ENCODE assay signal across 31 cellular contexts in the genomic region with DNA sequence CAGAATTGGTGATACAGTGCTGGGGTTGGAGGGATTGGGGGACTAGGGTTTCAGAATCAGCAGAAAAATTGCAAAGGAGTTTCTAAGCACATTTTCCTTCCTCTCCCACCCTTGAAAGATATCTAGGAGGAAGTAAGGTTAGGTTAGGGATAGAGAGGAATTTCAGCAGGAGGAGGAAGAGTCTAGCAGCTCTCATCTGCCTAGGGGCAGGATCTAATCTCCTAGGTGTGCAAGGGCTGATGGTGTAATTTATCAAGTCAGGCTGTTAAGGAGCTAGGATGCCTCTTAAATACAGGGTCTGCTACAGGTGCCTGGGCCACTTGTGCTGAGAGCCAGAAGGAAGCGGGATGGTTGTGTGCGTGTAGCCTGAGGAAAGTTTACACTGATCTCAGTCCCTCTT. TPM values are rescaled to one million over a fixed set of nuclear protein-coding genes. Genes with fewer than 3 reads are reported as not detected.
DNase-seq lines count a peak whose midpoint lies in the region; ATAC-seq and TF ChIP-seq lines count a peak whose summit lies in the region.
"Had no signal": no experiment of that assay in that cellular context is flagged by ENCODE, and none has a peak within 500 bp of the region (broad histone marks: within the 10 kb centered on the region; RNA-seq: fewer than 3 reads in every experiment).

No MANE protein-coding gene starts in this region.

- peak overlapping the region; percentile 17 for H3K4me3 ChIP-seq in hepatocyte
- H3K4me3 ChIP-seq: dorsolateral prefrontal cortex, HAP-1, thyroid gland had no signal

- H3K9me3 Mint-ChIP-seq in stimulated activated naive CD8-positive, alpha-beta T cell treated with anti-CD3 and anti-CD28 coated beads, Interleukin-15, amount 100 ng/mL, for 72 hours: no peaks in the 10 kb centered on the region
- H3K9me3 Mint-ChIP-seq in nephron: no peaks in the 10 kb centered on the region
- H3K9me3 Mint-ChIP-seq: activated naive CD4-positive, alpha-beta T cell treated with anti-CD3 and anti-CD28 coated beads, Interleukin-2, amount 50 U/mL, for 72 hours; activated T-helper 17 cell treated with anti-CD3 and anti-CD28 coated beads, Interleukin-2, amount 50 U/mL, for 72 hours; central memory CD8-positive, alpha-beta T cell; memory B cell had no signal

- TF ChIP-seq CTCF in hepatocyte (IDR thresholded peaks at IDR 0.05; ENCODE audit: poor library complexity) (no peak), nephron (IDR thresholded peaks at IDR 0.05; ENCODE audit: unreplicated experiment in 3 of 3) (no peak)

- H4K20me1 ChIP-seq in hepatocyte (ENCODE audit: insufficient read depth, poor library complexity, severe bottlenecking): no peaks in the 10 kb centered on the region

- H3K27ac ChIP-seq in hepatocyte: peak overlapping the region; percentile 95
- H3K27ac ChIP-seq: dorsolateral prefrontal cortex, thyroid gland had no signal

- H3K4me2 ChIP-seq in hepatocyte: peak overlapping the region; percentile 85

- ATAC-seq in stimulated activated naive CD8-positive, alpha-beta T cell treated with anti-CD3 and anti-CD28 coated beads, Interleukin-15, amount 100 ng/mL, for 72 hours: no peak
- no peak for ATAC-seq in stimulated activated naive CD8-positive, alpha-beta T cell treated with anti-CD3 and anti-CD28 coated beads, Interleukin-15, Interleukin-2, amounts not matched to agents 100 U/mL and 50 U/mL, for 24 hours
- ATAC-seq in HG03175 (IDR thresholded peaks at IDR 0.05; ENCODE audit: unreplicated experiment): no peak
- ATAC-seq: activated naive CD4-positive, alpha-beta T cell treated with anti-CD3 and anti-CD28 coated beads, Interleukin-2, amount 50 U/mL, for 72 hours; activated T-helper 17 cell treated with anti-CD3 and anti-CD28 coated beads, Interleukin-2, amount 50 U/mL, for 72 hours; naive thymus-derived CD4-positive, alpha-beta T cell had no signal

- no peaks in the 10 kb centered on the region for H3K9me2 ChIP-seq in hepatocyte (replicated peaks; ENCODE audit: insufficient read depth)

- H3K36me3 ChIP-seq in hepatocyte (replicated peaks; ENCODE audit: insufficient read depth, low read depth): no peaks in the 10 kb centered on the region
- H3K36me3 ChIP-seq: HAP-1, thyroid gland had no signal

- no peak overlapping the region for H2AFZ ChIP-seq in hepatocyte

- peaks cover 4% of the 10 kb centered on the region for H3K36me3 Mint-ChIP-seq in nephron (ENCODE audit: low read depth)
- H3K36me3 Mint-ChIP-seq: CD4-positive, alpha-beta memory T cell; memory B cell; naive thymus-derived CD4-positive, alpha-beta T cell had no signal

- peaks cover 52% of the 10 kb centered on the region for H3K27me3 ChIP-seq in hepatocyte

- H3K9me3 ChIP-seq in hepatocyte (ENCODE audit: low read depth): no peaks in the 10 kb centered on the region
- H3K9me3 ChIP-seq: HAP-1, thyroid gland had no signal

- peaks cover 76% of the 10 kb centered on the region for H3K27me3 Mint-ChIP-seq in stimulated activated naive CD8-positive, alpha-beta T cell treated with anti-CD3 and anti-CD28 coated beads, Interleukin-15, amount 100 ng/mL, for 72 hours
- H3K27me3 Mint-ChIP-seq in nephron (ENCODE audit: low read depth): peaks cover 93% of the 10 kb centered on the region

- 62% methylated on average over 2 of the region's 2 CpGs for WGBS in hepatocyte (ENCODE audit: low lambda C conversion rate, missing lambda C conversion rate)

- H3K4me1 ChIP-seq in hepatocyte (ENCODE audit: insufficient read depth): peaks cover 4% of the 10 kb centered on the region

- H3K4me3 Mint-ChIP-seq in stimulated activated naive CD8-positive, alpha-beta T cell treated with anti-CD3 and anti-CD28 coated beads, Interleukin-15, amount 100 ng/mL, for 72 hours: peak overlapping the region; percentile 30 to 57
- H3K4me3 Mint-ChIP-seq in nephron: peak overlapping the region; percentile 85 to 97 (median 92)
- H3K4me3 Mint-ChIP-seq: activated T-helper 17 cell treated with anti-CD3 and anti-CD28 coated beads, Interleukin-2, amount 50 U/mL, for 72 hours; central memory CD8-positive, alpha-beta T cell; memory B cell had no signal

- H3K79me2 ChIP-seq in hepatocyte: peaks cover 41% of the 10 kb centered on the region

- no peak overlapping the region for H3K27ac Mint-ChIP-seq in stimulated activated naive CD8-positive, alpha-beta T cell treated with anti-CD3 and anti-CD28 coated beads, Interleukin-15, amount 100 ng/mL, for 72 hours
- H3K27ac Mint-ChIP-seq in nephron: peak overlapping the region; percentile 2 to 94 (median 27)
- H3K27ac Mint-ChIP-seq: activated naive CD4-positive, alpha-beta T cell treated with anti-CD3 and anti-CD28 coated beads, Interleukin-2, amount 50 U/mL, for 72 hours; activated T-helper 17 cell treated with anti-CD3 and anti-CD28 coated beads, Interleukin-2, amount 50 U/mL, for 72 hours; CD4-positive, alpha-beta memory T cell; memory B cell; naive thymus-derived CD4-positive, alpha-beta T cell had no signal

- no peak for DNase-seq in stimulated activated naive CD8-positive, alpha-beta T cell treated with anti-CD3 and anti-CD28 coated beads, Interleukin-15, amount 100 ng/mL, for 72 hours
- no peak for DNase-seq in stimulated activated naive CD8-positive, alpha-beta T cell treated with anti-CD3 and anti-CD28 coated beads, Interleukin-15, Interleukin-2, amounts not matched to agents 100 U/mL and 50 U/mL, for 24 hours
- DNase-seq in hepatocyte (ENCODE audit: low spot score): no peak
- no peak for DNase-seq in middle frontal gyrus (ENCODE audit: extremely low spot score, low spot score)
- no peak for DNase-seq in GM19240 (ENCODE audit: insufficient read length, low spot score)
- DNase-seq in NOMO-1 treated with dmso at 0.1 percent for 144 hours (lab: John Stamatoyannopoulos, UW; ENCODE audit: unreplicated experiment): no peak
- DNase-seq: 8988T; activated CD4-positive, alpha-beta T cell treated with anti-CD3 and anti-CD28 coated beads, Interleukin-2, amount 50 U/mL, for 1 hour; activated CD8-positive, alpha-beta memory T cell treated with anti-CD3 and anti-CD28 coated beads, Interleukin-2, amount 50 U/mL, for 4 hours; CD4-positive, alpha-beta memory T cell; dorsolateral prefrontal cortex; GF-D8; glutamatergic neuron; naive thymus-derived CD4-positive, alpha-beta T cell; NCI-H1048; NCI-H187 treated with DMSO at 0.1 percent for 48 hours; NCI-H345; NCI-H82; OCI-M1; right cardiac atrium; stimulated activated CD4-positive, alpha-beta T cell treated with anti-CD3 and anti-CD28 coated beads, Interleukin-12 subunit alpha, Interleukin-12 subunit beta, amount 100 ng/mL, for 4 hours; stimulated activated CD4-positive, alpha-beta T cell treated with anti-CD3 and anti-CD28 coated beads, Interleukin-4, amount 100 ng/mL, for 24 hours; stimulated activated naive CD4-positive, alpha-beta T cell; thyroid gland had no signal

- H3K4me1 Mint-ChIP-seq in stimulated activated naive CD8-positive, alpha-beta T cell treated with anti-CD3 and anti-CD28 coated beads, Interleukin-15, amount 100 ng/mL, for 72 hours: peaks cover 70% of the 10 kb centered on the region
- peaks cover 10% of the 10 kb centered on the region for H3K4me1 Mint-ChIP-seq in nephron

RNA-seq across cellular contexts. Expression of gene HNF1B, which starts 1.8 kb away (rescaled TPM):
- 5.7 and 8.8 TPM in 2 replicates for total RNA-seq in hepatocyte
- polyA plus RNA-seq in hepatocyte: 18.2 and 19.6 TPM in 2 replicates
- total RNA-seq: CD4-positive, alpha-beta memory T cell; right cardiac atrium; thyroid gland had no signal
- polyA plus RNA-seq: CD4-positive, alpha-beta memory T cell; naive thymus-derived CD4-positive, alpha-beta T cell; right cardiac atrium had no signal

Comparison
In these comparisons a context has a peak if more than half of its experiments do, and no peak if none do; other contexts are left out.
1. H3K27ac Mint-ChIP-seq: peak in nephron (3 of 3); none in stimulated activated naive CD8-positive, alpha-beta T cell treated with anti-CD3 and anti-CD28 coated beads, Interleukin-15, amount 100 ng/mL, for 72 hours (0 of 2).